ENCODE assay signal across 11 cellular contexts in the genomic region with DNA sequence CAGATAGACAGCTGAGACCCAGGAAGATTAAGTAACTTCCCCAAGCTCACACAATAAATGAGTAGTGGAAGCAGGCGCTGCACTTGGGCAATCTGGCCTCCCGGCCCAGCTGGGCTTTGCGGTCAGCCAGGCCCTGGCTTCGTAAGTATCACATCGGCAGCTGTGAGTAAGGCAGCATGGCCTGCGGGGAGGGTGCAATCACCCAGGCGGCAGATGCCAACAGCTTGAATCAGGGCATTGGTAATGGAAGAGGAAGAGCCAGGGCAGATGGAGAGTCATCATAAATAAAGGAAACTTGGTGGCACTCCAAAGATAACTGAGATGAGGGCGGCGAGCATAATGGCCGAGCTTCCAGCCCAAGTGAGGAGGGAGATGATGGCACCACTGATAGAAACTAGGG.
A peak's percentile ranks its signal among the peaks of the same experiment; 100 is the strongest.
DNase-seq lines count a peak whose midpoint lies in the region; ATAC-seq and TF ChIP-seq lines count a peak whose summit lies in the region.
"Had no signal": no experiment of that assay in that cellular context is flagged by ENCODE, and none has a peak within 500 bp of the region (broad histone marks: within the 10 kb centered on the region; RNA-seq: fewer than 3 reads in every experiment).

No MANE protein-coding gene starts in this region.

- no peak overlapping the region for H3K18ac ChIP-seq in mesenchymal stem cell (ENCODE audit: low read depth in 1 of 2, low read length in 2 of 2)

- BruUV-seq in MCF 10A (replicated peaks; lab: Mats Ljungman, UMichigan), result no TSS peak

- peak; percentile 77 for ATAC-seq in foreskin keratinocyte
- no peak for ATAC-seq in GM18519 (IDR thresholded peaks at IDR 0.05; ENCODE audit: low FRiP score, unreplicated experiment)
- ATAC-seq: natural killer cell had no signal

- H2BK15ac ChIP-seq in mesenchymal stem cell (ENCODE audit: low read depth, poor library complexity, severe bottlenecking), result no peak overlapping the region

- no peaks in the 10 kb centered on the region for H3K36me3 ChIP-seq in breast epithelium
- H3K36me3 ChIP-seq in mesenchymal stem cell (ENCODE audit: control insufficient read depth in 1 of 2, insufficient read depth in 2 of 2, low read depth in 1 of 2, low read length in 2 of 2), result no peaks in the 10 kb centered on the region

- no peak for TF ChIP-seq POLR2A in breast epithelium (IDR thresholded peaks at IDR 0.05)

- CTCF ChIA-PET in MCF 10A (lab: Yijun Ruan, JAX), result interaction anchor here (0.6 to 1.1 kb wide), 4 partner anchors 22 to 146 kb away, joined by 3 to 4 read pairs (median 3); no protein-coding TSS in a partner anchor

- no peak overlapping the region for H3K4me2 ChIP-seq in mesenchymal stem cell (ENCODE audit: low read length, poor library complexity, severe bottlenecking)

- no peak overlapping the region for H4K8ac ChIP-seq in mesenchymal stem cell (ENCODE audit: low read length)

- H3K27me3 ChIP-seq in breast epithelium, result no peaks in the 10 kb centered on the region
- no peaks in the 10 kb centered on the region for H3K27me3 ChIP-seq in foreskin keratinocyte
- H3K27me3 ChIP-seq in mesenchymal stem cell (ENCODE audit: control insufficient read depth in 1 of 2, insufficient read depth in 1 of 2, low read length in 2 of 2), result no peaks in the 10 kb centered on the region

- no peak overlapping the region for H2BK120ac ChIP-seq in mesenchymal stem cell (ENCODE audit: low read depth, low read length)

- intact Hi-C loops in MCF 10A (cut with micrococcal nuclease), result no loop called here
- intact Hi-C loops in breast epithelium (cut with DNase I; ENCODE audit: low total_unique reads), result no loop called here

- H3K23ac ChIP-seq in mesenchymal stem cell (ENCODE audit: low read length in 2 of 2), result no peak overlapping the region

- H3K9me3 ChIP-seq in breast epithelium (peaks cover 0 to 17% of the 10 kb centered on the region in 2 donors), mesenchymal stem cell (ENCODE audit: control insufficient read depth, low read length) (no peaks in the 10 kb centered on the region)

- 88% methylated on average over 10 of the region's 10 CpGs for WGBS in mesenchymal stem cell

- POLR2A ChIA-PET in MCF 10A (lab: Yijun Ruan, JAX), result interaction anchor here (0.5 to 2.2 kb wide), 23 partner anchors 10 to 1569 kb away, joined by 3 to 20 read pairs (median 4); no protein-coding TSS in a partner anchor

- H3K4ac ChIP-seq in mesenchymal stem cell (ENCODE audit: low read depth in 1 of 2, low read length in 2 of 2), result no peak overlapping the region

- DNase-seq in MCF 10A (ENCODE audit: unreplicated experiment) (peak; percentile 99), breast epithelium (ENCODE audit: low spot score in 2 of 2) (no peak), SW480 (ENCODE audit: low spot score) (peak; percentile 1), foreskin keratinocyte (peak in 1 of 2 donors; percentile 18), GDM1 (lab: John Stamatoyannopoulos, UW) (no peak), mesenchymal stem cell (no peak), coronary artery (ENCODE audit: low spot score) (no peak)
- DNase-seq: H7, natural killer cell, NCI-H1092 treated with DMSO at 0.1 percent for 48 hours had no signal

- no peak overlapping the region for H4K91ac ChIP-seq in mesenchymal stem cell (ENCODE audit: low read length)

- H3K27me3 Mint-ChIP-seq in MCF 10A (ENCODE audit: insufficient read depth, unreplicated experiment), result no peaks in the 10 kb centered on the region

- H3K9ac ChIP-seq in mesenchymal stem cell (ENCODE audit: low read length), result no peak overlapping the region

- peaks cover 44% of the 10 kb centered on the region for H3K36me3 Mint-ChIP-seq in MCF 10A (ENCODE audit: insufficient read depth, unreplicated experiment)
- H3K36me3 Mint-ChIP-seq: natural killer cell had no signal

- H3K4me3 Mint-ChIP-seq in MCF 10A (ENCODE audit: unreplicated experiment), result peak overlapping the region; percentile 68
- H3K4me3 Mint-ChIP-seq: natural killer cell had no signal

- H3K9me3 Mint-ChIP-seq in MCF 10A (ENCODE audit: unreplicated experiment), result peaks cover 29% of the 10 kb centered on the region

- no peaks in the 10 kb centered on the region for H3K4me1 ChIP-seq in breast epithelium
- no peaks in the 10 kb centered on the region for H3K4me1 ChIP-seq in foreskin keratinocyte
- no peaks in the 10 kb centered on the region for H3K4me1 ChIP-seq in mesenchymal stem cell (ENCODE audit: control insufficient read depth, insufficient read depth, low read depth, low read length)

- H2BK5ac ChIP-seq in mesenchymal stem cell (ENCODE audit: low read depth, low read length, poor library complexity, severe bottlenecking), result no peak overlapping the region

- peak overlapping the region; percentile 46 for H3K27ac Mint-ChIP-seq in MCF 10A (ENCODE audit: low read depth, unreplicated experiment)
- H3K27ac Mint-ChIP-seq: natural killer cell had no signal

- H3K27ac ChIP-seq in breast epithelium (no peak overlapping the region), foreskin keratinocyte (no peak overlapping the region), mesenchymal stem cell (ENCODE audit: low read length, poor library complexity, severe bottlenecking) (no peak overlapping the region), coronary artery (no peak overlapping the region)

- H3K4me3 ChIP-seq in breast epithelium, result no peak overlapping the region
- H3K4me3 ChIP-seq in mesenchymal stem cell (ENCODE audit: insufficient read depth in 1 of 2, low read depth in 1 of 2, low read length in 2 of 2), result no peak overlapping the region
- no peak overlapping the region for H3K4me3 ChIP-seq in coronary artery

- no peak overlapping the region for H3K14ac ChIP-seq in mesenchymal stem cell (ENCODE audit: low read length in 2 of 2)

- H3K4me1 Mint-ChIP-seq in MCF 10A (ENCODE audit: insufficient read depth, unreplicated experiment), result peaks cover 39% of the 10 kb centered on the region
- H3K4me1 Mint-ChIP-seq: natural killer cell had no signal

- no peak for TF ChIP-seq CTCF in MCF 10A (IDR thresholded peaks at IDR 0.05; ENCODE audit: unreplicated experiment)
- no peak for TF ChIP-seq CTCF in breast epithelium (IDR thresholded peaks at IDR 0.05)
- TF ChIP-seq CTCF in foreskin keratinocyte (conservative IDR thresholded peaks at IDR 0.05), result no peak
- no peak for TF ChIP-seq CTCF in coronary artery (IDR thresholded peaks at IDR 0.05)

- H2BK12ac ChIP-seq in mesenchymal stem cell (ENCODE audit: low read length in 2 of 2), result no peak overlapping the region

- no peak overlapping the region for H2AK5ac ChIP-seq in mesenchymal stem cell (ENCODE audit: low read length, severe bottlenecking)

- no peak overlapping the region for H2AFZ ChIP-seq in mesenchymal stem cell (ENCODE audit: low read depth, low read length)

- H3K79me1 ChIP-seq in mesenchymal stem cell (replicated peaks; ENCODE audit: low read length, poor library complexity, severe bottlenecking), result no peaks in the 10 kb centered on the region

Comparison
In these comparisons a context has a peak if more than half of its experiments do, and no peak if none do; other contexts are left out.
1. DNase-seq: peak in MCF 10A (single experiment) and SW480 (single experiment); none in breast epithelium (0 of 2), GDM1 (single experiment), mesenchymal stem cell (single experiment) and coronary artery (single experiment).